In genomic region chr5:144308211-144308610, GRCh38 we compare ENCODE assay signal across 18 cellular contexts.
"Had no signal": no experiment of that assay in that cellular context is flagged by ENCODE, and none has a peak within 500 bp of the region (broad histone marks: within the 10 kb centered on the region; RNA-seq: fewer than 3 reads in every experiment).

No MANE protein-coding gene starts in this region.

- ATAC-seq: activated CD8-positive, alpha-beta memory T cell treated with anti-CD3 and anti-CD28 coated beads, Interleukin-2, amount 10 ng/mL, durations not matched to agents 7 days and 5 days; T-cell had no signal

- DNase-seq: activated B cell treated with CpG ODN at 0.5 μM for 24 hours; activated CD4-positive, alpha-beta T cell treated with anti-CD3 and anti-CD28 coated beads for 1 hour; activated CD4-positive, alpha-beta T cell treated with anti-CD3 and anti-CD28 coated beads, Interleukin-2, amount 10 ng/mL, durations not matched to agents 24 days and 14 days; activated CD4-positive, alpha-beta T cell treated with anti-CD3 and anti-CD28 coated beads, Interleukin-2, amount 50 U/mL, for 48 hours; activated CD8-positive, alpha-beta memory T cell treated with anti-CD3 and anti-CD28 coated beads, Interleukin-2, amount 10 ng/mL, durations not matched to agents 7 days and 5 days; activated effector memory CD4-positive, alpha-beta T cell treated with Interleukin-2 at 50 U/mL for 16 hours; activated naive CD4-positive, alpha-beta T cell; activated T-cell treated with anti-CD3 and anti-CD28 coated beads, Interleukin-2, amount 50 U/mL, for 24 hours; brain microvascular endothelial cell; KG1; NCI-H1048; NCI-H1930; NCI-H345; NCI-H510A; NCI-H526 treated with DMSO at 0.1 percent for 48 hours; T-cell; T-helper 2 cell; T1000 had no signal
